Comparison of ENCODE assay signal across 11 cellular contexts in the genomic region with DNA sequence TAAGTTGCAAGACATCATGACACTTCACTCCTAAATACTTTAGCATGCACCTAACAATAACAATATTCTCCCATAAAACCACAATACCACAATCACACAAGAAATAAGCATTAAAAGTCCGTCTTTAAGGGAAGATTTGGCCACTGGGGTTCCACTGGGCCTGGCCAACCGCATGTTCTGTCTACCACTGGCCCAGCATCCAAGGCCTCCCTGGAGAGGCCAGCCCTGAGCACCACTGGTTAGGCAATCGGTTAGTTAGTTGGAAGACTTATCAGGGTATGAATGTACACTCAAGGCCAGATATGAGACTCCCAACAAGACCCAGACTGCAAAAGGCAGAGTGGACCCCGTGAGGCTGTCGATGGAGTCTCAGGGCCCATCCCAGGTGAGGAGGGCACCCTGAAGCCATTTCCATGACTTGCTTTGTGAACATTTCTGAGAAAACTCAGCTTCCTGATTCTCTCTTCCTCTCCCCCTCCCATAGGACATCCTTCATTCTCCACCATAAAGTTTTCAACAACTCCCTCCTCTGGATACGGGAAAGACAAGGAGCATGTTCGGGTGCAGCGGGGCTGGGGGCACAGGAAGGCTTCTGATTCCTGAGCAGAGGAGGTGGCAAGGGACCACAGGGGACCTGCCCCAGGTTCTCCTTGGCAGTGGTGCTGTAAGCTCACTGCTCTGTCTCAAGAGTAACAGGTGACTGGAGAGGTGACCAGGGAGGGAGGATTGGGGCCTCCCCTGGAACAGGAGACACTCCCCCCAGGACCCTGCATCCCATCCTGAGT. TPM values are rescaled to one million over a fixed set of nuclear protein-coding genes. Genes with fewer than 3 reads are reported as not detected.
DNase-seq lines count a peak whose midpoint lies in the region; ATAC-seq and TF ChIP-seq lines count a peak whose summit lies in the region.
"Had no signal": no experiment of that assay in that cellular context is flagged by ENCODE, and none has a peak within 500 bp of the region (broad histone marks: within the 10 kb centered on the region; RNA-seq: fewer than 3 reads in every experiment).

No MANE protein-coding gene starts in this region.

- intact Hi-C loops in activated naive CD4-positive, alpha-beta T cell treated with anti-CD3 and anti-CD28 coated beads for 36 hours (cut with micrococcal nuclease) = no loop called here
- intact Hi-C loops in breast epithelium (cut with DNase I; ENCODE audit: low total_unique reads) = loop anchor here (10.0 kb wide), 1 partner anchor 1655 kb away; a partner anchor contains a TSS
- intact Hi-C loops in lower lobe of right lung (cut with DNase I) = no loop called here
- intact Hi-C loops in upper lobe of right lung (cut with DNase I) = no loop called here

- peak overlapping the region; percentile 59 to 94 for H3K27ac ChIP-seq in breast epithelium
- peak overlapping the region; percentile 91 for H3K27ac ChIP-seq in lower lobe of right lung
- H3K27ac ChIP-seq in upper lobe of right lung = peak overlapping the region; percentile 30

- H3K36me3 Mint-ChIP-seq in activated naive CD4-positive, alpha-beta T cell treated with anti-CD3 and anti-CD28 coated beads for 36 hours (ENCODE audit: low read depth) = peaks cover 12% of the 10 kb centered on the region

- peak overlapping the region; percentile 50 for H3K27ac Mint-ChIP-seq in activated naive CD4-positive, alpha-beta T cell treated with anti-CD3 and anti-CD28 coated beads for 36 hours

- H3K36me3 ChIP-seq in breast epithelium = no peaks in the 10 kb centered on the region
- H3K36me3 ChIP-seq in lower lobe of right lung = peaks cover 13% of the 10 kb centered on the region
- H3K36me3 ChIP-seq in upper lobe of right lung = no peaks in the 10 kb centered on the region

- peaks cover 85% of the 10 kb centered on the region for H3K4me1 Mint-ChIP-seq in activated naive CD4-positive, alpha-beta T cell treated with anti-CD3 and anti-CD28 coated beads for 36 hours (ENCODE audit: low read depth)

- ATAC-seq in lower lobe of right lung = no peak
- ATAC-seq in upper lobe of right lung = no peak
- no peak for ATAC-seq in HG03378 (IDR thresholded peaks at IDR 0.05; ENCODE audit: unreplicated experiment)
- no peak for ATAC-seq in HG03159 (IDR thresholded peaks at IDR 0.05; ENCODE audit: unreplicated experiment)

- H3K9me3 ChIP-seq in breast epithelium = no peaks in the 10 kb centered on the region
- H3K9me3 ChIP-seq in lower lobe of right lung = no peaks in the 10 kb centered on the region
- H3K9me3 ChIP-seq in upper lobe of right lung = no peaks in the 10 kb centered on the region

- H3K4me3 ChIP-seq in breast epithelium = no peak overlapping the region
- no peak overlapping the region for H3K4me3 ChIP-seq in lower lobe of right lung
- H3K4me3 ChIP-seq in upper lobe of right lung = no peak overlapping the region

- TF ChIP-seq CTCF in breast epithelium (IDR thresholded peaks at IDR 0.05) = no peak
- TF ChIP-seq CTCF in lower lobe of right lung (IDR thresholded peaks at IDR 0.05) = no peak
- TF ChIP-seq CTCF in upper lobe of right lung (IDR thresholded peaks at IDR 0.05) = no peak

- H3K27me3 ChIP-seq in breast epithelium (no peaks in the 10 kb centered on the region), lower lobe of right lung (ENCODE audit: low read depth) (no peaks in the 10 kb centered on the region), upper lobe of right lung (no peaks in the 10 kb centered on the region)

- no peaks in the 10 kb centered on the region for H3K9me3 Mint-ChIP-seq in activated naive CD4-positive, alpha-beta T cell treated with anti-CD3 and anti-CD28 coated beads for 36 hours

- DNase-seq in activated naive CD4-positive, alpha-beta T cell treated with anti-CD3 and anti-CD28 coated beads for 36 hours = no peak
- DNase-seq in activated naive CD4-positive, alpha-beta T cell treated with Interleukin-2 at 50 U/mL for 16 hours = no peak
- DNase-seq in breast epithelium (ENCODE audit: low spot score in 2 of 2) (no peak), lower lobe of right lung (no peak), upper lobe of right lung (no peak), COLO829 (ENCODE audit: low spot score) (no peak)
- DNase-seq: kidney glomerular epithelial cell, NCI-H524 had no signal

- CTCF ChIA-PET in activated naive CD4-positive, alpha-beta T cell treated with anti-CD3 and anti-CD28 coated beads for 36 hours (lab: Charles Lee) = interaction anchor here (13.3 to 15.7 kb wide), 2 partner anchors 20 to 31 kb away, joined by 116 to 637 read pairs; no protein-coding TSS in a partner anchor

- H3K27me3 Mint-ChIP-seq in activated naive CD4-positive, alpha-beta T cell treated with anti-CD3 and anti-CD28 coated beads for 36 hours (ENCODE audit: low read depth) = no peaks in the 10 kb centered on the region
- H3K27me3 Mint-ChIP-seq: progenitor cell of endocrine pancreas had no signal

- TF ChIP-seq POLR2A in breast epithelium (IDR thresholded peaks at IDR 0.05) = no peak

- H3K4me1 ChIP-seq in breast epithelium (peaks cover 28 to 29% of the 10 kb centered on the region in 2 donors), lower lobe of right lung (peaks cover 99% of the 10 kb centered on the region), upper lobe of right lung (peaks cover 75% of the 10 kb centered on the region)

- no peak overlapping the region for H3K4me3 Mint-ChIP-seq in activated naive CD4-positive, alpha-beta T cell treated with anti-CD3 and anti-CD28 coated beads for 36 hours

RNA-seq across cellular contexts. Expression of a gene that starts 5.9 kb away (rescaled TPM):
- total RNA-seq in activated naive CD4-positive, alpha-beta T cell treated with anti-CD3 and anti-CD28 coated beads for 36 hours = 100 to 1,000 TPM; 109 to 112 TPM
- 10 to 100 TPM; 44.8 to 74.1 (median 53.9) TPM for total RNA-seq in breast epithelium
- total RNA-seq in lower lobe of right lung = 105 TPM
- total RNA-seq in upper lobe of right lung = 105 TPM

RNA-seq across cellular contexts. Expression of a gene that starts 32.1 kb away (rescaled TPM):
- 1,000 to 10,000 TPM; 1,318 to 2,532 TPM for total RNA-seq in activated naive CD4-positive, alpha-beta T cell treated with anti-CD3 and anti-CD28 coated beads for 36 hours
- total RNA-seq in breast epithelium (under 1 TPM; under 0.01 TPM), lower lobe of right lung (15,469 TPM), upper lobe of right lung (14,226 TPM)

RNA-seq across cellular contexts. Expression of a gene that starts 33.4 kb away (rescaled TPM):
- total RNA-seq in activated naive CD4-positive, alpha-beta T cell treated with anti-CD3 and anti-CD28 coated beads for 36 hours = 1,000 to 10,000 TPM in 1 of 2 experiments, 100 to 1,000 TPM in 1; 685 to 1,294 TPM
- total RNA-seq in breast epithelium = under 1 TPM in 2 of 3 donors, not detected in 1; under 0.01 TPM
- total RNA-seq in lower lobe of right lung = 2,881 TPM
- total RNA-seq in upper lobe of right lung = 2,477 TPM

RNA-seq across cellular contexts. Expression of a gene that starts 42.5 kb away (rescaled TPM):
- 1 to 10 TPM; 2.0 to 3.7 TPM for total RNA-seq in activated naive CD4-positive, alpha-beta T cell treated with anti-CD3 and anti-CD28 coated beads for 36 hours
- total RNA-seq in breast epithelium (1 to 10 TPM in 2 of 3 donors, under 1 TPM in 1; 0.98 to 3.1 (median 1.6) TPM), lower lobe of right lung (2.1 TPM), upper lobe of right lung (2.4 TPM)

RNA-seq across cellular contexts. Expression of a gene that starts 58.7 kb away (rescaled TPM):
- 1,000 to 10,000 TPM; 5,065 to 5,278 TPM for total RNA-seq in activated naive CD4-positive, alpha-beta T cell treated with anti-CD3 and anti-CD28 coated beads for 36 hours
- total RNA-seq in breast epithelium = 1,000 to 10,000 TPM; 3,137 to 4,833 (median 3,312) TPM
- 1,285 TPM for total RNA-seq in lower lobe of right lung
- 1,192 TPM for total RNA-seq in upper lobe of right lung

Comparison
In these comparisons a context has a peak if more than half of its experiments do, and no peak if none do; other contexts are left out.
1. H3K27ac ChIP-seq: peak in every context shown above with its lines; median percentile 91 in lower lobe of right lung; 76 in breast epithelium; 30 in upper lobe of right lung.
2. RNA of a gene that starts 32.1 kb away (total RNA-seq): 15,469 TPM in lower lobe of right lung (single experiment), 14,226 TPM in upper lobe of right lung (single experiment) and 1,318 to 2,532 TPM in activated naive CD4-positive, alpha-beta T cell treated with anti-CD3 and anti-CD28 coated beads for 36 hours; under 0.01 TPM in breast epithelium; every median in the first group is over 1,000 times any median in the second.
3. RNA of a gene that starts 33.4 kb away (total RNA-seq): 2,881 TPM in lower lobe of right lung (single experiment), 2,477 TPM in upper lobe of right lung (single experiment) and 685 to 1,294 TPM in activated naive CD4-positive, alpha-beta T cell treated with anti-CD3 and anti-CD28 coated beads for 36 hours; under 0.01 TPM in breast epithelium; every median in the first group is over 100 times any median in the second.